In the genomic region with DNA sequence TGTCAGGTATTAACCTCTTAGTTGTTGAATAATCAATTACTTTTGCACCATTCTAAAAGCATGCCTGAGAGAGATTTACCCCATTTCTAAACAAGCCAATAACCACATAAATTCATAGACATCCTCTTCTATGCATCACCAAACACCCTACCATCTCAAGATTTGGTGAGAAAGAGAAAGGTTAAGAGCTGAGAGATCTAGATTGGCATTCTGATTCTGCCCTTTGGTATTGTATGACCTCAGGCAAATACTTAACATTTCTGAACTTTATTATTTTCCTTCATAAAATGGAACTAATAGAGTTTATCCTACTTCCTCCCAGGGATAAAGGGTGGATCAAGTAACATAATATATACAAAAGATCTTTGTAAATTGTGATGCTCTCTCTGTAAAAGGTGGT, we compare ENCODE assay signal across 32 cellular contexts.
"Had no signal": no experiment of that assay in that cellular context is flagged by ENCODE, and none has a peak within 500 bp of the region (broad histone marks: within the 10 kb centered on the region; RNA-seq: fewer than 3 reads in every experiment).

No MANE protein-coding gene starts in this region.

- H3K4me3 ChIP-seq: neural progenitor cell, ovary, psoas muscle, right lobe of liver, sigmoid colon, skin epidermis, smooth muscle cell, spleen, suprapubic skin, testis, tibial artery, transverse colon, upper lobe of right lung, uterus had no signal

- H3K36me3 Mint-ChIP-seq: natural killer cell; neural progenitor cell; stimulated activated memory B cell treated with anti-CD40 and anti-IgM and Interleukin-4, amounts not matched to agents 10 μg/mL and 1 μg/mL and 100 μg/mL, for 72 hours; type B pancreatic cell had no signal

- H3K9me3 Mint-ChIP-seq: nephron; neural progenitor cell; stimulated activated memory B cell treated with anti-CD40 and anti-IgM and Interleukin-4, amounts not matched to agents 10 μg/mL and 1 μg/mL and 100 μg/mL, for 72 hours; stimulated activated naive CD8-positive, alpha-beta T cell treated with anti-CD3 and anti-CD28 coated beads, Interleukin-15, amount 100 ng/mL, for 72 hours; type B pancreatic cell had no signal

- H3K4me1 ChIP-seq: neural progenitor cell, parathyroid adenoma, psoas muscle, right lobe of liver, sigmoid colon, spleen, suprapubic skin, testis, tibial artery, transverse colon, upper lobe of right lung, uterus had no signal

- H3K4me1 Mint-ChIP-seq: natural killer cell; nephron; neural progenitor cell; stimulated activated memory B cell treated with anti-CD40 and anti-IgM and Interleukin-4, amounts not matched to agents 10 μg/mL and 1 μg/mL and 100 μg/mL, for 72 hours; stimulated activated naive CD8-positive, alpha-beta T cell treated with anti-CD3 and anti-CD28 coated beads, Interleukin-15, amount 100 ng/mL, for 72 hours had no signal

- DNase-seq: natural killer cell; occipital lobe; ovary; posterior cingulate gyrus; psoas muscle; right lobe of liver; sigmoid colon; spleen; stimulated activated CD4-positive, alpha-beta T cell treated with anti-CD3 and anti-CD28 coated beads, Interleukin-12 subunit alpha, Interleukin-12 subunit beta, amount 100 ng/mL, for 4 hours; stimulated activated CD4-positive, alpha-beta T cell treated with anti-CD3 and anti-CD28 coated beads, Interleukin-1b, Interleukin-23, amount 100 ng/mL, for 48 hours; stimulated activated CD4-positive, alpha-beta T cell treated with anti-CD3 and anti-CD28 coated beads, Interleukin-4, amount 100 ng/mL, for 1 hour; stimulated activated CD4-positive, alpha-beta T cell treated with anti-CD3 and anti-CD28 coated beads, Interleukin-4, amount 100 ng/mL, for 4 hours; stimulated activated CD8-positive, alpha-beta memory T cell treated with anti-CD3 and anti-CD28 coated beads, Interleukin-4, amount 100 ng/mL, for 48 hours; stimulated activated naive CD4-positive, alpha-beta T cell; stimulated activated naive CD8-positive, alpha-beta T cell treated with anti-CD3 and anti-CD28 coated beads, Interleukin-15, amount 100 ng/mL, for 72 hours; stimulated activated naive CD8-positive, alpha-beta T cell treated with anti-CD3 and anti-CD28 coated beads, Interleukin-15, Interleukin-2, amounts not matched to agents 100 U/mL and 50 U/mL, for 24 hours; substantia nigra; testis; tibial artery; transverse colon; upper lobe of right lung; uterus had no signal

- H2AFZ ChIP-seq: neural progenitor cell, parathyroid adenoma had no signal

- H3K27ac ChIP-seq: neural progenitor cell, ovary, parathyroid adenoma, psoas muscle, right lobe of liver, sigmoid colon, skin epidermis, spleen, suprapubic skin, testis, tibial artery, transverse colon, upper lobe of right lung, uterus had no signal

- H3K4me2 ChIP-seq: neural progenitor cell, smooth muscle cell had no signal

- H3K36me3 ChIP-seq: neural progenitor cell, ovary, right lobe of liver, sigmoid colon, spleen, suprapubic skin, tibial artery, transverse colon, upper lobe of right lung, uterus had no signal

- H3K79me2 ChIP-seq: parathyroid adenoma had no signal

- H3K27me3 Mint-ChIP-seq: progenitor cell of endocrine pancreas; stimulated activated memory B cell treated with anti-CD40 and anti-IgM and Interleukin-4, amounts not matched to agents 10 μg/mL and 1 μg/mL and 100 μg/mL, for 72 hours; stimulated activated naive CD8-positive, alpha-beta T cell treated with anti-CD3 and anti-CD28 coated beads, Interleukin-15, amount 100 ng/mL, for 72 hours; type B pancreatic cell had no signal

- ATAC-seq: natural killer cell; psoas muscle; right cardiac atrium; right lobe of liver; stimulated activated naive CD8-positive, alpha-beta T cell treated with anti-CD3 and anti-CD28 coated beads, Interleukin-15, amount 100 ng/mL, for 72 hours; stimulated activated naive CD8-positive, alpha-beta T cell treated with anti-CD3 and anti-CD28 coated beads, Interleukin-15, Interleukin-2, amounts not matched to agents 100 U/mL and 50 U/mL, for 24 hours; upper lobe of right lung had no signal

- H3K4me3 Mint-ChIP-seq: natural killer cell; nephron; neural progenitor cell; stimulated activated memory B cell treated with anti-CD40 and anti-IgM and Interleukin-4, amounts not matched to agents 10 μg/mL and 1 μg/mL and 100 μg/mL, for 72 hours; stimulated activated naive CD8-positive, alpha-beta T cell treated with anti-CD3 and anti-CD28 coated beads, Interleukin-15, amount 100 ng/mL, for 72 hours; type B pancreatic cell had no signal

- H3K27ac Mint-ChIP-seq: natural killer cell; nephron; neural progenitor cell; progenitor cell of endocrine pancreas; stimulated activated memory B cell treated with anti-CD40 and anti-IgM and Interleukin-4, amounts not matched to agents 10 μg/mL and 1 μg/mL and 100 μg/mL, for 72 hours; stimulated activated naive CD8-positive, alpha-beta T cell treated with anti-CD3 and anti-CD28 coated beads, Interleukin-15, amount 100 ng/mL, for 72 hours; type B pancreatic cell had no signal

- H3K9me3 ChIP-seq: ovary, psoas muscle, right lobe of liver, sigmoid colon, spleen, suprapubic skin, testis, tibial artery, transverse colon, upper lobe of right lung, uterus had no signal
